In the genomic region with DNA sequence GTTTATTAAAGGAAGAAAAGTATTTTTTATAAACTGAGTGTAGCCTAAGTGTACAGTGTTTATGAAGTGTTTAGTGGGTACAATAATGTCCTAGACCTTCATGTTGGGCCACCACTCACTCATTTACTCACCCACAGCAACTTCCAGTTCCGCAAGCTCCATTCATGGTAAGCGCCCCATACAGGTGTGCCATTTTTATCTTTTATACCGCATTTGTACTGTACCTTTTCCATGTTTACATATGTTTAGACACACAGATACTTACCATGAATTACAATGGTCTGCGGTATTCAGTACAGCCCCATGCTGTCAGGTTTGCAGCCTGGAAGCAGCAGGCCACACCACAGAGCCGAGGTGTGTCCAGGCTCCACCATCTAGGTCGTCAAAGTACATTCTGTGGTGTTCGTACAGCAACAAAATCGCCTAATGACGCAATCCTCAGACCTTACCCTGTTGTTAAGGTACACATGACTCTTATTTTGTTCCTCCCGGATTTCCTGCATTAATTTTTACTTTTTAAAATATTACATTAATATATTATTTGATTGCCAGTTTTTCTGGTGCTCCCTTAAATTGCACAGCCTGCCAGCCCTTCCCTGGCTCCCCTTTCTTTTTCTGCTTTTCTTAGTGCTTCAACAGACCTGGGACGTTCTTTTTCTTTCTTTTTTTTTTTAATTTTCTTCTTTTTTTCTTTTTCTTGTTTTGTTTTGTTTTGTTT, we compare ENCODE assay signal across 6 cellular contexts. TPM values are rescaled to one million over a fixed set of nuclear protein-coding genes. Genes with fewer than 3 reads are reported as not detected.
DNase-seq lines count a peak whose midpoint lies in the region; ATAC-seq and TF ChIP-seq lines count a peak whose summit lies in the region.

No MANE protein-coding gene starts in this region.

- peaks cover 9 to 18% (median 14%) of the 10 kb centered on the region in 5 donors for H3K36me3 Mint-ChIP-seq in naive thymus-derived CD4-positive, alpha-beta T cell

- H3K9me3 Mint-ChIP-seq in naive thymus-derived CD4-positive, alpha-beta T cell, result peaks cover 0 to 2% (median 0%) of the 10 kb centered on the region in 11 donors

- no peaks in the 10 kb centered on the region for H3K27me3 ChIP-seq in BJ (ENCODE audit: control insufficient read depth, insufficient read depth, low read length)
- no peaks in the 10 kb centered on the region for H3K27me3 ChIP-seq in naive thymus-derived CD4-positive, alpha-beta T cell (ENCODE audit: control insufficient read depth in 2 of 2, insufficient read depth in 2 of 2, low read length in 2 of 2)

- H3K9me3 ChIP-seq in naive thymus-derived CD4-positive, alpha-beta T cell (ENCODE audit: control insufficient read depth in 2 of 3, low read length in 3 of 3), result no peaks in the 10 kb centered on the region

- CTCF ChIA-PET in BJ (lab: Yijun Ruan, JAX), result interaction anchor here (0.6 to 2.3 kb wide), 20 partner anchors 8 to 1680 kb away, joined by 3 to 17 read pairs (median 4); a partner anchor contains a TSS
- CTCF ChIA-PET in naive thymus-derived CD4-positive, alpha-beta T cell (lab: Charles Lee), result interaction anchor here (0.7 to 2.8 kb wide), 13 partner anchors 11 to 85 kb away, joined by 3 to 31 read pairs (median 4); a partner anchor contains a TSS

- peak overlapping the region; percentile 95 to 99 (median 98) for H3K27ac Mint-ChIP-seq in naive thymus-derived CD4-positive, alpha-beta T cell

- intact Hi-C loops in naive thymus-derived CD4-positive, alpha-beta T cell (cut with micrococcal nuclease), result loop anchor here in 1 of 2 donors (5.0 kb wide), 1 partner anchor 1065 kb away; a partner anchor contains a TSS

- POLR2A ChIA-PET in BJ (lab: Charles Lee), result no interaction called here
- POLR2A ChIA-PET in naive thymus-derived CD4-positive, alpha-beta T cell (lab: Charles Lee), result interaction anchor here (0.6 to 5.7 kb wide), 11 partner anchors 22 to 1315 kb away, joined by 3 to 59 read pairs (median 5); a partner anchor contains a TSS

- no peaks in the 10 kb centered on the region for H3K27me3 Mint-ChIP-seq in naive thymus-derived CD4-positive, alpha-beta T cell

- H3K4me3 ChIP-seq in BJ (ENCODE audit: low read depth, low read length) (peak overlapping the region; percentile 63), astrocyte of the spinal cord (ENCODE audit: low read depth, low read length) (peak overlapping the region; percentile 97)
- H3K4me3 ChIP-seq in naive thymus-derived CD4-positive, alpha-beta T cell (ENCODE audit: low read length), result peak overlapping the region; percentile 84

- H3K36me3 ChIP-seq in BJ (ENCODE audit: control insufficient read depth, insufficient read depth, low read length), result peaks cover 3% of the 10 kb centered on the region
- peaks cover 0 to 20% (median 10%) of the 10 kb centered on the region in 3 experiments for H3K36me3 ChIP-seq in naive thymus-derived CD4-positive, alpha-beta T cell (ENCODE audit: control insufficient read depth in 2 of 3, insufficient read depth in 3 of 3, low read length in 3 of 3)

- no peak for TF ChIP-seq CTCF in BJ (IDR thresholded peaks at IDR 0.05; ENCODE audit: insufficient read depth, low read depth, low read length)
- TF ChIP-seq CTCF in astrocyte of the spinal cord (IDR thresholded peaks at IDR 0.05; ENCODE audit: low read depth, low read length), result no peak

- peak overlapping the region; percentile 92 to 100 (median 98) for H3K4me3 Mint-ChIP-seq in naive thymus-derived CD4-positive, alpha-beta T cell

- peaks cover 21 to 22% of the 10 kb centered on the region in 2 donors for H3K4me1 ChIP-seq in naive thymus-derived CD4-positive, alpha-beta T cell (ENCODE audit: control insufficient read depth in 2 of 2, insufficient read depth in 2 of 2, low read length in 2 of 2)

- no peak for ATAC-seq in naive thymus-derived CD4-positive, alpha-beta T cell
- ATAC-seq in GM19328 (IDR thresholded peaks at IDR 0.05; ENCODE audit: unreplicated experiment), result no peak

- in situ Hi-C loops in astrocyte of the spinal cord (cut with HindIII; ENCODE audit: low sequenced_read_pairs), result no loop called here

- no peak for DNase-seq in BJ (ENCODE audit: low read depth)
- DNase-seq in LoVo (ENCODE audit: low spot score), result peak; percentile 59
- no peak for DNase-seq in astrocyte of the spinal cord (ENCODE audit: low read depth, low spot score)
- peak in 7 of 9 donors; percentile 11 to 41 (median 28) for DNase-seq in naive thymus-derived CD4-positive, alpha-beta T cell
- DNase-seq in superior temporal gyrus (ENCODE audit: extremely low spot score), result no peak

- peaks cover 18 to 58% (median 51%) of the 10 kb centered on the region in 7 donors for H3K4me1 Mint-ChIP-seq in naive thymus-derived CD4-positive, alpha-beta T cell

- H3K27ac ChIP-seq in naive thymus-derived CD4-positive, alpha-beta T cell (ENCODE audit: low read depth, low read length), result peak overlapping the region; percentile 77

RNA-seq across cellular contexts. Expression of a gene that starts 0.9 kb away (rescaled TPM):
- polyA plus RNA-seq in BJ (2011; rRNA removed), result 55.0 and 139 TPM in 2 replicates
- 12.0 and 17.9 TPM in 2 replicates for polyA minus RNA-seq in BJ (2011; rRNA and poly(A)+ RNA removed)
- total RNA-seq in naive thymus-derived CD4-positive, alpha-beta T cell, result 100 to 1,000 TPM in 3 of 5 experiments, 10 to 100 TPM in 2; 86.4 to 148 (median 107) TPM
- polyA plus RNA-seq in naive thymus-derived CD4-positive, alpha-beta T cell, result 100 to 1,000 TPM; 299 to 360 TPM

RNA-seq across cellular contexts. Expression of a gene that starts 26.6 kb away (rescaled TPM):
- 0.29 TPM in 1 of 2 replicates, not detected in the other for polyA plus RNA-seq in BJ (2011; rRNA removed)
- polyA minus RNA-seq in BJ (2011; rRNA and poly(A)+ RNA removed), result 2.0 and 2.8 TPM in 2 replicates
- 10 to 100 TPM in 1 of 5 experiments, 1 to 10 TPM in 4; 1.2 to 11.4 (median 1.9) TPM for total RNA-seq in naive thymus-derived CD4-positive, alpha-beta T cell
- not detected for polyA plus RNA-seq in naive thymus-derived CD4-positive, alpha-beta T cell

RNA-seq across cellular contexts. Expression of a gene that starts 29.1 kb away (rescaled TPM):
- polyA plus RNA-seq in BJ (2011; rRNA removed), result not detected in 2 replicates
- polyA minus RNA-seq in BJ (2011; rRNA and poly(A)+ RNA removed), result not detected in 2 replicates
- total RNA-seq in naive thymus-derived CD4-positive, alpha-beta T cell, result under 1 TPM in 2 of 5 experiments, not detected in 3; 0.11 to 0.15 TPM
- not detected for polyA plus RNA-seq in naive thymus-derived CD4-positive, alpha-beta T cell

RNA-seq across cellular contexts. Expression of a gene that starts 35.3 kb away (rescaled TPM):
- 4.2 and 4.6 TPM in 2 replicates for polyA plus RNA-seq in BJ (2011; rRNA removed)
- 4.1 and 4.5 TPM in 2 replicates for polyA minus RNA-seq in BJ (2011; rRNA and poly(A)+ RNA removed)
- 10 to 100 TPM; 40.7 to 77.9 (median 53.6) TPM for total RNA-seq in naive thymus-derived CD4-positive, alpha-beta T cell
- 10 to 100 TPM; 15.1 to 19.4 TPM for polyA plus RNA-seq in naive thymus-derived CD4-positive, alpha-beta T cell

RNA-seq across cellular contexts. Expression of a gene that starts 39.2 kb away (rescaled TPM):
- 0.12 and 0.23 TPM in 2 replicates for polyA plus RNA-seq in BJ (2011; rRNA removed)
- polyA minus RNA-seq in BJ (2011; rRNA and poly(A)+ RNA removed), result 0.62 and 1.1 TPM in 2 replicates
- 1 to 10 TPM in 4 of 5 experiments, under 1 TPM in 1; 0.83 to 6.3 (median 1.5) TPM for total RNA-seq in naive thymus-derived CD4-positive, alpha-beta T cell
- polyA plus RNA-seq in naive thymus-derived CD4-positive, alpha-beta T cell, result not detected

Comparison
In these comparisons a context has a peak if more than half of its experiments do, and no peak if none do; other contexts are left out.
1. DNase-seq: peak in LoVo (single experiment) and naive thymus-derived CD4-positive, alpha-beta T cell (7 of 9); none in BJ (single experiment), astrocyte of the spinal cord (single experiment) and superior temporal gyrus (single experiment).
2. Peak in every context shown above with its lines, with median percentiles within 50 percentile points of each other: H3K4me3 ChIP-seq.